In the genomic region with DNA sequence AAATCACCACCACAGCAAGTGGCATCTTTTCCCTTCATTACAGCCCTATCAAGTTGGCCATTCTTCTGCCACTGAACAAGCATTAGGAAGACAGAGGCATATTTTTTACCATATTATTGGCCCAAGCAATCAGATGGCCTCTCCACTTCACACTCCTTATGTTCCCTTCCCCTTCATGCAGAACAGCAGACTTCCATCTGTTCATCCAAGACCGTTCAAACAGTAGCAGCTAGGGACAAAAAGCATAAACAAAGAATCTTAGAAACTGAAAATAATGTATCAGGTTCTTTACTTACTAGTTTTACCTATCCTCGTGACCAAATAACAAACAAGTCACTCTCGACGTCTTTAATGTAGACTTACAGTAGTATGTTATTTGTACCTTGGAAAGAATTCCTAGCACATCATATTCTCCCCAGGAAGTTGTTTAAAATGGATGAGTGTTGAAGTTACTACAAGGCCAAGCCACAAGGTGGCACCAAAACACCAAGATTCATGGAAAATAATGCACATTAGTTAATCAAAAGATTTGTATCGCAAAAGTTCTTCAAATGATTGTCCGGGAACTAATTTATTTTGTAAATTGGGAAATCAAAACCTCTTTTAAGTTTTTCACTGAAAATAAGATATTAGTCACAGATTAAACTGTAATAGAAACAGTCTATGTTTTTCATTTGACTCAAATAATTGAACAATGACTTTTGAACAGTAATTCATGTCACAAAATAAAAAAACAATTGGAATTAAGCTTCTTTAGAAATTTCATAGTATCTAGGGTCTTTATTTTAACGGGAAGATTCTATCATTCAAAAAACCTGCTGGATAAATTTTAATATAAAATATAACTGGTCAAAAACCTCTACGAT, we compare ENCODE assay signal across 8 cellular contexts.
A peak's percentile ranks its signal among the peaks of the same experiment; 100 is the strongest.
DNase-seq lines count a peak whose midpoint lies in the region; ATAC-seq, FAIRE-seq and TF ChIP-seq lines count a peak whose summit lies in the region.

No MANE protein-coding gene starts in this region.

- peak; percentile 88 to 90 for TF ChIP-seq RAD21 in A549 (conservative IDR thresholded peaks at IDR 0.05 in 1 of 2, IDR thresholded peaks at IDR 0.05 in 1 of 2)

- H3K9me3 ChIP-seq in A549 = no peaks in the 10 kb centered on the region

- TF ChIP-seq EP300 in A549 (IDR thresholded peaks at IDR 0.05) = no peak

- H3K36me3 Mint-ChIP-seq in mesothelial cell of epicardium = no peaks in the 10 kb centered on the region

- no peak overlapping the region for H3K27ac Mint-ChIP-seq in mesothelial cell of epicardium
- peak overlapping the region in 1 of 2 donors; percentile 38 for H3K27ac Mint-ChIP-seq in stimulated activated naive CD8-positive, alpha-beta T cell treated with anti-CD3 and anti-CD28 coated beads, Interleukin-15, amount 100 ng/mL, for 72 hours

- no peaks in the 10 kb centered on the region for H3K4me1 Mint-ChIP-seq in mesothelial cell of epicardium
- no peaks in the 10 kb centered on the region for H3K4me1 Mint-ChIP-seq in stimulated activated naive CD8-positive, alpha-beta T cell treated with anti-CD3 and anti-CD28 coated beads, Interleukin-15, amount 100 ng/mL, for 72 hours

- H3K9me3 Mint-ChIP-seq in mesothelial cell of epicardium = no peaks in the 10 kb centered on the region
- H3K9me3 Mint-ChIP-seq in stimulated activated naive CD8-positive, alpha-beta T cell treated with anti-CD3 and anti-CD28 coated beads, Interleukin-15, amount 100 ng/mL, for 72 hours = no peaks in the 10 kb centered on the region

- 22% methylated on average over 8 of the region's 8 CpGs for WGBS in A549 (ENCODE audit: missing lambda C conversion rate)

- FAIRE-seq in A549 (lab: Jason Lieb, UNC) = peak; percentile 97

- H3K4me1 ChIP-seq in A549 = no peaks in the 10 kb centered on the region

- no peak overlapping the region for H3K4me2 ChIP-seq in A549

- H3K4me3 Mint-ChIP-seq in mesothelial cell of epicardium = no peak overlapping the region
- no peak overlapping the region for H3K4me3 Mint-ChIP-seq in stimulated activated naive CD8-positive, alpha-beta T cell treated with anti-CD3 and anti-CD28 coated beads, Interleukin-15, amount 100 ng/mL, for 72 hours

- POLR2A ChIA-PET in A549 (lab: Yijun Ruan, JAX) = no interaction called here

- H3K4me3 ChIP-seq in A549 (no peak overlapping the region), GM12864 (ENCODE audit: low read depth, low read length) (no peak overlapping the region)

- H3K27ac ChIP-seq in A549 (no peak overlapping the region), VCaP (no peak overlapping the region)

- H3K27me3 Mint-ChIP-seq in mesothelial cell of epicardium (ENCODE audit: low read depth) = no peaks in the 10 kb centered on the region
- no peaks in the 10 kb centered on the region for H3K27me3 Mint-ChIP-seq in stimulated activated naive CD8-positive, alpha-beta T cell treated with anti-CD3 and anti-CD28 coated beads, Interleukin-15, amount 100 ng/mL, for 72 hours

- ATAC-seq in A549 = peak; percentile 59 to 66; a peak in 3 of 6 replicates
- no peak for ATAC-seq in stimulated activated naive CD8-positive, alpha-beta T cell treated with anti-CD3 and anti-CD28 coated beads, Interleukin-15, amount 100 ng/mL, for 72 hours
- no peak for ATAC-seq in GM21723 (IDR thresholded peaks at IDR 0.05; ENCODE audit: unreplicated experiment)

- DNase-seq in A549 (ENCODE audit: low read depth in 1 of 2, low spot score in 1 of 2) = peak; percentile 15 to 58
- peak; percentile 16 for DNase-seq in GM12864 (ENCODE audit: low read depth)
- peak; percentile 38 for DNase-seq in NCI-H2029 (lab: John Stamatoyannopoulos, UW)
- DNase-seq in dermis microvascular lymphatic vessel endothelial cell (ENCODE audit: low read depth in 2 of 2) = peak; percentile 43 to 69
- peak in 1 of 2 experiments; percentile 67 for DNase-seq in mesothelial cell of epicardium (ENCODE audit: low spot score in 2 of 2, unreplicated experiment in 2 of 2)
- peak; percentile 16 to 23 for DNase-seq in stimulated activated naive CD8-positive, alpha-beta T cell treated with anti-CD3 and anti-CD28 coated beads, Interleukin-15, amount 100 ng/mL, for 72 hours

- no peak for TF ChIP-seq POLR2A in A549 (IDR thresholded peaks at IDR 0.05; ENCODE audit: low read length)

- CTCF ChIA-PET in A549 (lab: Yijun Ruan, JAX) = interaction anchor here (0.5 to 2.2 kb wide), 17 partner anchors 9 to 882 kb away, joined by 3 to 9 read pairs (median 3); no protein-coding TSS in a partner anchor

- TF ChIP-seq CTCF in A549 (IDR thresholded peaks at IDR 0.05) (peak; percentile 87), GM12864 (IDR thresholded peaks at IDR 0.05; ENCODE audit: low read depth, low read length, missing control alignments) (peak; percentile 51), VCaP (conservative IDR thresholded peaks at IDR 0.05) (peak; percentile 80), mesothelial cell of epicardium (IDR thresholded peaks at IDR 0.05; ENCODE audit: unreplicated experiment) (peak; percentile 90)

TF ChIP-seq in A549, 52 proteins besides CTCF, POLR2A, EP300 and RAD21:
- no peak for TF ChIP-seq EHMT2 (IDR thresholded peaks at IDR 0.05; ENCODE audit: low read depth)
- TF ChIP-seq BHLHE40 (IDR thresholded peaks at IDR 0.05; ENCODE audit: low read depth, low read length) = no peak
- TF ChIP-seq, protein P1, sequence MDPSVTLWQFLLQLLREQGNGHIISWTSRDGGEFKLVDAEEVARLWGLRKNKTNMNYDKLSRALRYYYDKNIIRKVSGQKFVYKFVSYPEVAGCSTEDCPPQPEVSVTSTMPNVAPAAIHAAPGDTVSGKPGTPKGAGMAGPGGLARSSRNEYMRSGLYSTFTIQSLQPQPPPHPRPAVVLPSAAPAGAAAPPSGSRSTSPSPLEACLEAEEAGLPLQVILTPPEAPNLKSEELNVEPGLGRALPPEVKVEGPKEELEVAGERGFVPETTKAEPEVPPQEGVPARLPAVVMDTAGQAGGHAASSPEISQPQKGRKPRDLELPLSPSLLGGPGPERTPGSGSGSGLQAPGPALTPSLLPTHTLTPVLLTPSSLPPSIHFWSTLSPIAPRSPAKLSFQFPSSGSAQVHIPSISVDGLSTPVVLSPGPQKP (IDR thresholded peaks at IDR 0.05; ENCODE audit: low read depth, low read length) = no peak
- TF ChIP-seq SMC3 (IDR thresholded peaks at IDR 0.05) = peak; percentile 78
- TF ChIP-seq RCOR1 (IDR thresholded peaks at IDR 0.05; ENCODE audit: low read depth, low read length) = no peak
TF ChIP-seq in A549: peak in this region for 1.

Comparison
In these comparisons a context has a peak if more than half of its experiments do, and no peak if none do; other contexts are left out.
1. ATAC-seq: peak in A549 (2 of 2); none in stimulated activated naive CD8-positive, alpha-beta T cell treated with anti-CD3 and anti-CD28 coated beads, Interleukin-15, amount 100 ng/mL, for 72 hours (single experiment) and GM21723 (single experiment).
2. Peak in every context shown above with its lines, with median percentiles within 50 percentile points of each other: CTCF ChIP-seq.